ENCODE assay signal across 26 cellular contexts in the genomic region with DNA sequence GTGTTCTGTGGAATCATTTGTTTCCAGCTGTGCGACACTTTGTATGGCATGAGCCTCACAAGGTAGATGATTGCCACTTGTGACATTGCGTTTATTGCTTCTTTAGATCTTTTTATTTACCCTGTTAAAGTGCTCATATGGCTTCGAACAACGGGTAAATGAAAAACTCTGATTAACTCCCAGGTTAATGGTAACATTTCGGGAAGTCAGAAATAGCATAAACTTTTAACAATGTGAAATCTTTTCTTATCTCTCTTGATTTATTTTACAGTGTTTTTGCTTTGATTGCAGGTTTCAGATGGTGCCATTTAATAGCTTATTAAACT.
"Had no signal": no experiment of that assay in that cellular context is flagged by ENCODE, and none has a peak within 500 bp of the region (broad histone marks: within the 10 kb centered on the region; RNA-seq: fewer than 3 reads in every experiment).

No MANE protein-coding gene starts in this region.

- H3K4me3 Mint-ChIP-seq: immature natural killer cell; naive thymus-derived CD8-positive, alpha-beta T cell; nephron progenitor cell; stimulated activated memory B cell treated with anti-CD40 and anti-IgM and Interleukin-4, amounts not matched to agents 10 μg/mL and 1 μg/mL and 100 μg/mL, for 72 hours; stimulated activated naive CD8-positive, alpha-beta T cell treated with anti-CD3 and anti-CD28 coated beads, Interleukin-15, Interleukin-2, amounts not matched to agents 100 ng/mL and 50 ng/mL, for 24 hours had no signal

- H3K36me3 ChIP-seq: colonic mucosa, lower lobe of right lung, ovary, sigmoid colon, spleen, thoracic aorta, tibial nerve, upper lobe of left lung had no signal

- H3K27me3 Mint-ChIP-seq: naive thymus-derived CD8-positive, alpha-beta T cell; stimulated activated memory B cell treated with anti-CD40 and anti-IgM and Interleukin-4, amounts not matched to agents 10 μg/mL and 1 μg/mL and 100 μg/mL, for 72 hours; stimulated activated naive CD8-positive, alpha-beta T cell treated with anti-CD3 and anti-CD28 coated beads, Interleukin-15, Interleukin-2, amounts not matched to agents 100 ng/mL and 50 ng/mL, for 24 hours had no signal

- ATAC-seq: left ventricle myocardium superior; lower lobe of right lung; naive thymus-derived CD8-positive, alpha-beta T cell; psoas muscle; right cardiac atrium; stimulated activated memory B cell treated with anti-CD40 and anti-IgM and Interleukin-4, amounts not matched to agents 10 μg/mL and 1 μg/mL and 100 μg/mL, for 72 hours had no signal

- H3K27ac ChIP-seq: colonic mucosa, lower lobe of right lung, ovary, psoas muscle, sigmoid colon, spleen, thoracic aorta, tibial nerve, upper lobe of left lung had no signal

- DNase-seq: colonic mucosa; dermis blood vessel endothelial cell; hypothalamus; immature natural killer cell; islet precursor cell; kidney glomerular epithelial cell; left colon; left ventricle myocardium superior; lower lobe of right lung; naive thymus-derived CD8-positive, alpha-beta T cell; nephron progenitor cell; occipital lobe; ovary; posterior cingulate gyrus; psoas muscle; right cardiac atrium; sigmoid colon; spleen; stimulated activated CD4-positive, alpha-beta T cell treated with anti-CD3 and anti-CD28 coated beads, Interleukin-4, amount 100 ng/mL, for 4 hours; upper lobe of left lung had no signal

- H3K4me1 ChIP-seq: colonic mucosa, lower lobe of right lung, psoas muscle, sigmoid colon, spleen, tibial nerve, upper lobe of left lung had no signal

- FAIRE-seq: frontal cortex, urothelium cell line had no signal

- H3K27ac Mint-ChIP-seq: immature natural killer cell; naive thymus-derived CD8-positive, alpha-beta T cell; nephron progenitor cell; stimulated activated memory B cell treated with anti-CD40 and anti-IgM and Interleukin-4, amounts not matched to agents 10 μg/mL and 1 μg/mL and 100 μg/mL, for 72 hours; stimulated activated naive CD8-positive, alpha-beta T cell treated with anti-CD3 and anti-CD28 coated beads, Interleukin-15, Interleukin-2, amounts not matched to agents 100 ng/mL and 50 ng/mL, for 24 hours had no signal

- H3K4me3 ChIP-seq: colonic mucosa, lower lobe of right lung, ovary, psoas muscle, sigmoid colon, spleen, thoracic aorta, tibial nerve, upper lobe of left lung had no signal

- H3K9me3 ChIP-seq: colonic mucosa, lower lobe of right lung, ovary, psoas muscle, sigmoid colon, spleen, thoracic aorta, tibial nerve, upper lobe of left lung had no signal

- H3K36me3 Mint-ChIP-seq: immature natural killer cell; naive thymus-derived CD8-positive, alpha-beta T cell; stimulated activated memory B cell treated with anti-CD40 and anti-IgM and Interleukin-4, amounts not matched to agents 10 μg/mL and 1 μg/mL and 100 μg/mL, for 72 hours had no signal

- H3K4me1 Mint-ChIP-seq: immature natural killer cell; nephron progenitor cell; stimulated activated memory B cell treated with anti-CD40 and anti-IgM and Interleukin-4, amounts not matched to agents 10 μg/mL and 1 μg/mL and 100 μg/mL, for 72 hours had no signal

- H3K27me3 ChIP-seq: colonic mucosa, ovary, sigmoid colon, spleen, tibial nerve, upper lobe of left lung had no signal

- H3K9me3 Mint-ChIP-seq: immature natural killer cell; naive thymus-derived CD8-positive, alpha-beta T cell; stimulated activated memory B cell treated with anti-CD40 and anti-IgM and Interleukin-4, amounts not matched to agents 10 μg/mL and 1 μg/mL and 100 μg/mL, for 72 hours; stimulated activated naive CD8-positive, alpha-beta T cell treated with anti-CD3 and anti-CD28 coated beads, Interleukin-15, Interleukin-2, amounts not matched to agents 100 ng/mL and 50 ng/mL, for 24 hours had no signal
